9 cellular contexts compared by ENCODE assay signal in the genomic region with DNA sequence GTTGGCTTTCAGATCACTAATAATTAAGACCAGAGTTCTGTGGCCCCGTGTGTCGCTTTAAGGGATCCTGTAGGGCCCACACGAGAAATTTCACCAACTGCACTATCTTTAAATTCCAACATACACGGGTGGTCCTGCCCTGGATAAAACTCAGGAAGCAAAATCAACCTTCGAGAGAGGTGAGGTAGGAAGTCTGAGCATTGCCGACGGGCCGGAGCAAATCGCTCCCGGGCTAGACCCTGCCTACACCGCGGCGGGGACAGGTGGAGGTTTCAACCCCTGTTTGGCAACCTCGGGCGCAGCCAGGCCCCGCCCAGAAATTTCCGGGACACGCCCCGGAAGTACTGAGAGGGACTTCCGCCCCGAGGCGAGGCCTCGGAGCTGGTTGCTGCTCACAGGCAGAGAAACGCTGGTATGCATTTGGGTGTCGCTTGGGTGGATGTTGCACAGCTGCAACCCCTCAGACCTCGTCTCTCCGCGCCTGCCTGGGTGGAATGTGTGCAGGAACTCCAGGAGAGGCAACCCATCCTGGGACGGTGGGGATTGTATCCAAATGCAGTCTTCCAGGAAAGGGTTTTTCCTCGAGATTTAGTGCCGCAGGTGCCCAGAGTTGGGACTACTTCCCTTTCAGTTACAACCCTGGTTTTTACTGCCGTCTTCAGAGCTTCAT. TPM values are rescaled to one million over a fixed set of nuclear protein-coding genes. Genes with fewer than 3 reads are reported as not detected.
DNase-seq lines count a peak whose midpoint lies in the region; FAIRE-seq and TF ChIP-seq lines count a peak whose summit lies in the region.
"Had no signal": no experiment of that assay in that cellular context is flagged by ENCODE, and none has a peak within 500 bp of the region (broad histone marks: within the 10 kb centered on the region; RNA-seq: fewer than 3 reads in every experiment).

No MANE protein-coding gene starts in this region.

- no peak for FAIRE-seq in H54 (lab: Jason Lieb, UNC)
- FAIRE-seq: colon had no signal

- H3K4me1 Mint-ChIP-seq in MCF 10A (ENCODE audit: insufficient read depth, unreplicated experiment): peaks cover 12% of the 10 kb centered on the region
- peaks cover 15 to 19% of the 10 kb centered on the region in 2 donors for H3K4me1 Mint-ChIP-seq in immature natural killer cell

- DNase-seq in EH (ENCODE audit: low read depth): peak; percentile 73
- DNase-seq in H54 (ENCODE audit: insufficient read length, low spot score): peak; percentile 41
- DNase-seq in NCI-H1105 (lab: John Stamatoyannopoulos, UW): peak; percentile 9
- peak; percentile 83 for DNase-seq in MCF 10A (ENCODE audit: unreplicated experiment)
- peak; percentile 66 to 81 (median 79) for DNase-seq in immature natural killer cell
- peak; percentile 74 to 85 for DNase-seq in stimulated activated CD4-positive, alpha-beta T cell treated with anti-CD3 and anti-CD28 coated beads, Interleukin-12 subunit alpha, Interleukin-12 subunit beta, amount 100 ng/mL, for 24 hours (ENCODE audit: low read depth in 2 of 2)
- DNase-seq in SKM-1 treated with dmso at 0.1 percent for 144 hours (lab: John Stamatoyannopoulos, UW; ENCODE audit: unreplicated experiment): no peak

- intact Hi-C loops in MCF 10A (cut with micrococcal nuclease): loop anchor here (2.0 kb wide), 1 partner anchor 51 kb away; no protein-coding TSS in a partner anchor

- peak; percentile 62 for TF ChIP-seq POLR2A in H54 (IDR thresholded peaks at IDR 0.05; ENCODE audit: low read depth, low read length)

- H3K36me3 Mint-ChIP-seq in MCF 10A (ENCODE audit: insufficient read depth, unreplicated experiment) (peaks cover 28% of the 10 kb centered on the region), immature natural killer cell (peaks cover 23 to 41% (median 33%) of the 10 kb centered on the region in 3 donors)

- TF ChIP-seq CTCF in VCaP (conservative IDR thresholded peaks at IDR 0.05) (no peak), MCF 10A (IDR thresholded peaks at IDR 0.05; ENCODE audit: unreplicated experiment) (no peak)

- H3K9me3 Mint-ChIP-seq in MCF 10A (ENCODE audit: unreplicated experiment) (no peaks in the 10 kb centered on the region), immature natural killer cell (peaks cover 0 to 4% (median 0%) of the 10 kb centered on the region in 6 donors)

- peak overlapping the region; percentile 85 for H3K4me3 Mint-ChIP-seq in MCF 10A (ENCODE audit: unreplicated experiment)
- H3K4me3 Mint-ChIP-seq in immature natural killer cell: peak overlapping the region; percentile 76 to 88 (median 82)

- POLR2A ChIA-PET in MCF 10A (lab: Yijun Ruan, JAX): interaction anchor here (0.6 to 3.2 kb wide), 21 partner anchors 9 to 490 kb away, joined by 3 to 31 read pairs (median 4); partner anchors contain the start of genes ZKSCAN3, ZKSCAN4, ZKSCAN8 and ZSCAN26

- H3K27me3 Mint-ChIP-seq in MCF 10A (ENCODE audit: insufficient read depth, unreplicated experiment) (no peaks in the 10 kb centered on the region), immature natural killer cell (ENCODE audit: low read depth in 3 of 3) (no peaks in the 10 kb centered on the region)

- CTCF ChIA-PET in MCF 10A (lab: Yijun Ruan, JAX): interaction anchor here (0.5 to 1.1 kb wide), 3 partner anchors 21 to 52 kb away, joined by 3 to 5 read pairs (median 3); partner anchors contain the start of gene ZKSCAN8

- H3K27ac ChIP-seq in VCaP: 0 out of 2 replicates have a peak overlapping the region, but pooled peaks have one; percentile 3

- no TSS peak for BruUV-seq in MCF 10A (replicated peaks; lab: Mats Ljungman, UMichigan)

- H3K27ac Mint-ChIP-seq in MCF 10A (ENCODE audit: low read depth, unreplicated experiment) (peak overlapping the region; percentile 85), immature natural killer cell (peak overlapping the region in 5 of 6 donors; percentile 25 to 55 (median 43))

RNA-seq across cellular contexts. Expression of gene ZKSCAN8, which starts 19.9 kb away (rescaled TPM):
- total RNA-seq in MCF 10A (2022): 26.7 and 27.9 TPM in 2 replicates
- polyA plus RNA-seq in immature natural killer cell: 1 to 10 TPM in 1 of 3 donors, under 1 TPM in 2; 0.22 to 1.8 (median 0.44) TPM

RNA-seq across cellular contexts. Expression of gene ZSCAN16, which starts 37.1 kb away (rescaled TPM):
- 2.6 and 4.4 TPM in 2 replicates for total RNA-seq in MCF 10A (2022)
- polyA plus RNA-seq in immature natural killer cell: 10 to 100 TPM in 1 of 3 donors, 1 to 10 TPM in 2; 5.8 to 15.6 (median 9.3) TPM
